ENCODE assay signal across 9 cellular contexts in the genomic region with DNA sequence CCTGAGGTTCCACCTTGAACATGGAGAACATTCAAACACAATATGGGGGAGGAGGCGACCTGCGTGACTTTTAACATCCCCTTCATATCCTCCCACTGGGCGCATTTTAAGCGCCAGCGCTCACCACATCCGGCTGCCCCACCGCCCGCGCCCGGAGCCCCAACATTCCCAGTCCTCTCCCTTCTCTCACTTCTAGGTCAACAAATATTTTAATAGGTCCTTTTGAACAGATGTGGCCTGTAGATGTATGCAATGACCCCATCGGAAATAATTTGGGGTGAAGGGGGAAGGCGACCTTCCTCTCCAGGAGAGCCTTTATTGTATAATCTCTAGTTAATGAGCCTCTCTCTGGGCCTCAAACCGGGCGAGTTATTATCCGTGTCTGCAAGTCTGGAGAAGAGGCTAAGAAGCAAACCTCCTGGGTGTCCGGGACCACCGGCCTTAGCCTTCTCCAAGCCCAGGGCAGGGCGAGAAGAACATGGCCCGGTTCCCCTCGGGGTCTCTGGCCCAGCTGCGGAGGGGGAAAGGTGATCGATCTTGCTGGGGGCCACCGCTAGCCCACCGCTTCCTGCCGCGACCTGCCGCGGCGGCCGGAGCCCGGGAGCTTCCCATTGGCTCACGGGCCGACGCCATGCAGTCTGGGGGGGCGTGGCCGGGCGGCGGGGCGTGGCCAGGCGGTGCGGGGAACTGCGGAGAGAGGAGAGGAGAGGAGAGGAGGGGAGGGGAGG.
DNase-seq lines count a peak whose midpoint lies in the region; ATAC-seq and TF ChIP-seq lines count a peak whose summit lies in the region.
"Had no signal": no experiment of that assay in that cellular context is flagged by ENCODE, and none has a peak within 500 bp of the region (broad histone marks: within the 10 kb centered on the region; RNA-seq: fewer than 3 reads in every experiment).

No MANE protein-coding gene starts in this region.

- H3K9me3 ChIP-seq in right lobe of liver: no peaks in the 10 kb centered on the region

- no peak for TF ChIP-seq POLR2A in right lobe of liver (IDR thresholded peaks at IDR 0.05)

- peak overlapping the region in 2 of 3 donors; percentile 3 to 49 for H3K4me3 ChIP-seq in right lobe of liver

- intact Hi-C loops in right lobe of liver (cut with DNase I): no loop called here

- H3K36me3 ChIP-seq in right lobe of liver: no peaks in the 10 kb centered on the region

- no peak for TF ChIP-seq CTCF in right lobe of liver (IDR thresholded peaks at IDR 0.05)

- H3K27ac ChIP-seq in right lobe of liver: no peak overlapping the region
- H3K27ac ChIP-seq: C4-2B had no signal

- in situ Hi-C loops in KBM-7 (cut with MboI; ENCODE audit: low pct_unique_long_range_greater_than_20kb, low sequenced_read_pairs): no loop called here

- ATAC-seq in right lobe of liver: peak; percentile 66 to 92 (median 84)
- no peak for ATAC-seq in GM21717 (IDR thresholded peaks at IDR 0.05; ENCODE audit: unreplicated experiment)

- H3K4me1 ChIP-seq in right lobe of liver: no peaks in the 10 kb centered on the region

- H3K27me3 ChIP-seq in right lobe of liver: no peaks in the 10 kb centered on the region

- WGBS in right lobe of liver (ENCODE audit: insufficient coverage, low coverage, low lambda C conversion rate, missing lambda C conversion rate): 23% methylated on average over 17 of the region's 42 CpGs

- peak; percentile 77 for DNase-seq in activated effector memory CD4-positive, alpha-beta T cell treated with anti-CD3 and anti-CD28 coated beads, Interleukin-2, amount 50 U/mL, for 16 hours
- no peak for DNase-seq in activated effector memory CD4-positive, alpha-beta T cell treated with Interleukin-2 at 50 U/mL for 16 hours
- DNase-seq in KBM-7: peak; percentile 93
- DNase-seq in activated CD4-positive, alpha-beta T cell treated with anti-CD3 and anti-CD28 coated beads for 4 hours: peak; percentile 44 to 58
- DNase-seq in dermis microvascular lymphatic vessel endothelial cell (ENCODE audit: low read depth in 2 of 2): peak; percentile 25 to 84
- DNase-seq in right lobe of liver: peak in 1 of 3 donors; percentile 67
- DNase-seq in stimulated activated CD4-positive, alpha-beta T cell treated with anti-CD3 and anti-CD28 coated beads, Interleukin-2, amount 100 ng/mL, for 4 hours (ENCODE audit: low read depth): peak; percentile 50
